In genomic region chr1:32992489-32993214, GRCh38 we compare ENCODE assay signal across 8 cellular contexts. TPM values are rescaled to one million over a fixed set of nuclear protein-coding genes. Genes with fewer than 3 reads are reported as not detected.
DNase-seq lines count a peak whose midpoint lies in the region; ATAC-seq, FAIRE-seq and TF ChIP-seq lines count a peak whose summit lies in the region.

No MANE protein-coding gene starts in this region.

- ATAC-seq in GM19397 (IDR thresholded peaks at IDR 0.05; ENCODE audit: unreplicated experiment) = peak; percentile 72
- ATAC-seq in HG03378 (IDR thresholded peaks at IDR 0.05; ENCODE audit: unreplicated experiment) = peak; percentile 83

- peaks cover 56% of the 10 kb centered on the region for H3K4me1 ChIP-seq in astrocyte (ENCODE audit: insufficient read depth, low read length)
- peaks cover 12% of the 10 kb centered on the region for H3K4me1 ChIP-seq in hepatocyte (ENCODE audit: insufficient read depth)

- H3K9me2 ChIP-seq in hepatocyte (replicated peaks; ENCODE audit: insufficient read depth) = no peaks in the 10 kb centered on the region

- CTCF ChIA-PET in RWPE1 (lab: Yijun Ruan, JAX) = interaction anchor here (0.6 to 2.9 kb wide), 7 partner anchors 9 to 102 kb away, joined by 3 to 7 read pairs (median 4); no protein-coding TSS in a partner anchor

- FAIRE-seq in astrocyte (lab: Jason Lieb, UNC) = peak; percentile 52

- H3K4me1 Mint-ChIP-seq in astrocyte (ENCODE audit: low read depth, unreplicated experiment) = peaks cover 48% of the 10 kb centered on the region

- peak overlapping the region; percentile 77 for H3K9ac ChIP-seq in astrocyte (ENCODE audit: low read length)

- H3K79me2 ChIP-seq in astrocyte (ENCODE audit: insufficient read depth, low read length) (no peaks in the 10 kb centered on the region), hepatocyte (no peaks in the 10 kb centered on the region)

- H2AFZ ChIP-seq in astrocyte (ENCODE audit: low read depth, low read length) (no peak overlapping the region), hepatocyte (no peak overlapping the region)

- H3K9me3 ChIP-seq in astrocyte (ENCODE audit: insufficient read depth, low read depth, low read length) = no peaks in the 10 kb centered on the region
- no peaks in the 10 kb centered on the region for H3K9me3 ChIP-seq in hepatocyte (ENCODE audit: low read depth)

- DNase-seq in CMK (ENCODE audit: low read depth) (peak; percentile 66), RWPE1 (ENCODE audit: low spot score) (peak; percentile 94), astrocyte (ENCODE audit: low read depth) (peak; percentile 99), hepatocyte (ENCODE audit: low spot score) (peak; percentile 90), NCI-H1048 (lab: John Stamatoyannopoulos, UW) (no peak)
- DNase-seq in stimulated activated CD4-positive, alpha-beta T cell treated with anti-CD3 and anti-CD28 coated beads, Interleukin-15, amount 100 ng/mL, for 24 hours = peak; percentile 80

- H3K4me3 ChIP-seq in astrocyte (ENCODE audit: insufficient read depth, low read depth, low read length) (no peak overlapping the region), hepatocyte (no peak overlapping the region)

- peak overlapping the region; percentile 60 for H3K4me3 Mint-ChIP-seq in astrocyte (ENCODE audit: unreplicated experiment)

- peaks cover 2% of the 10 kb centered on the region for H4K20me1 ChIP-seq in astrocyte (ENCODE audit: insufficient read depth, low read length)
- H4K20me1 ChIP-seq in hepatocyte (ENCODE audit: insufficient read depth, poor library complexity, severe bottlenecking) = no peaks in the 10 kb centered on the region

- peaks cover 4% of the 10 kb centered on the region for H3K36me3 Mint-ChIP-seq in astrocyte (ENCODE audit: low read depth, unreplicated experiment)

- no peaks in the 10 kb centered on the region for H3K9me3 Mint-ChIP-seq in astrocyte (ENCODE audit: unreplicated experiment)

- POLR2A ChIA-PET in RWPE1 (lab: Yijun Ruan, JAX; ENCODE audit: low non-redundant PET) = interaction anchor here (0.9 to 1.1 kb wide), 2 partner anchors 14 to 29 kb away, joined by 3 to 6 read pairs; partner anchors contain the start of gene RNF19B

- H3K4me2 ChIP-seq in astrocyte (ENCODE audit: low read length) (peak overlapping the region; percentile 60), hepatocyte (peak overlapping the region; percentile 21)

- H3K27ac Mint-ChIP-seq in astrocyte (ENCODE audit: unreplicated experiment) = peak overlapping the region; percentile 94

- H3K27ac ChIP-seq in RWPE1 (peak overlapping the region; percentile 98), astrocyte (ENCODE audit: low read depth, low read length) (peak overlapping the region; percentile 92), hepatocyte (peak overlapping the region; percentile 94)

- H3K27me3 ChIP-seq in astrocyte (ENCODE audit: insufficient read depth, low read length) = no peaks in the 10 kb centered on the region
- H3K27me3 ChIP-seq in hepatocyte = no peaks in the 10 kb centered on the region

- H3K36me3 ChIP-seq in astrocyte (ENCODE audit: insufficient read depth, low read length) (no peaks in the 10 kb centered on the region), hepatocyte (replicated peaks; ENCODE audit: insufficient read depth, low read depth) (no peaks in the 10 kb centered on the region)

- 66% methylated on average over 5 of the region's 5 CpGs for WGBS in hepatocyte (ENCODE audit: low lambda C conversion rate, missing lambda C conversion rate)

- H3K27me3 Mint-ChIP-seq in astrocyte (ENCODE audit: low read depth, unreplicated experiment) = no peaks in the 10 kb centered on the region

- TF ChIP-seq CTCF in RWPE1 (conservative IDR thresholded peaks at IDR 0.05; ENCODE audit: low read depth) = no peak
- TF ChIP-seq CTCF in astrocyte (IDR thresholded peaks at IDR 0.05; ENCODE audit: insufficient read depth, low read depth, low read length) = no peak
- TF ChIP-seq CTCF in hepatocyte (IDR thresholded peaks at IDR 0.05; ENCODE audit: poor library complexity) = no peak

RNA-seq across cellular contexts. Expression of gene RNF19B, which starts 28.0 kb away (rescaled TPM):
- total RNA-seq in astrocyte (25.8 and 29.7 TPM in 2 replicates), hepatocyte (16.1 and 21.3 TPM in 2 replicates)
- 11.5 and 15.5 TPM in 2 replicates for polyA plus RNA-seq in hepatocyte

RNA-seq across cellular contexts. Expression of gene AK2, which starts 44.0 kb away (rescaled TPM):
- total RNA-seq in astrocyte = 126 and 138 TPM in 2 replicates
- total RNA-seq in hepatocyte = 120 and 133 TPM in 2 replicates
- polyA plus RNA-seq in hepatocyte = 147 TPM in 2 replicates
